Comparison of ENCODE assay signal across 20 cellular contexts in genomic region chr11:31768744-31769143, GRCh38. TPM values are rescaled to one million over a fixed set of nuclear protein-coding genes. Genes with fewer than 3 reads are reported as not detected.
DNase-seq lines count a peak whose midpoint lies in the region; ATAC-seq and TF ChIP-seq lines count a peak whose summit lies in the region.
"Had no signal": no experiment of that assay in that cellular context is flagged by ENCODE, and none has a peak within 500 bp of the region (broad histone marks: within the 10 kb centered on the region; RNA-seq: fewer than 3 reads in every experiment).

No MANE protein-coding gene starts in this region.

- ATAC-seq in psoas muscle (peak in 3 of 4 donors; percentile 62 to 80 (median 72)), GM21717 (IDR thresholded peaks at IDR 0.05; ENCODE audit: unreplicated experiment) (no peak)
- ATAC-seq in effector memory CD8-positive, alpha-beta T cell (replicated peaks) = no peak
- ATAC-seq: HCT116, PC-3 had no signal

- no peak overlapping the region for H3K27ac Mint-ChIP-seq in effector memory CD8-positive, alpha-beta T cell
- H3K27ac Mint-ChIP-seq: CD14-positive monocyte had no signal

- peak; percentile 5 for DNase-seq in NCI-H1092 treated with DMSO at 0.1 percent for 48 hours (lab: John Stamatoyannopoulos, UW)
- DNase-seq in NCI-H1092 (lab: John Stamatoyannopoulos, UW) = no peak
- DNase-seq in astrocyte of the hippocampus (ENCODE audit: low read depth, low spot score) = peak; percentile 33
- DNase-seq in globus pallidus (ENCODE audit: low spot score) = peak; percentile 65
- DNase-seq in psoas muscle = no peak
- no peak for DNase-seq in effector memory CD8-positive, alpha-beta T cell
- DNase-seq in NCI-H2196 treated with DMSO at 0.1 percent for 48 hours (lab: John Stamatoyannopoulos, UW; ENCODE audit: unreplicated experiment) = no peak
- DNase-seq: AML-193, DMS79 treated with DMSO at 0.1 percent for 48 hours, GM23248, MM.1S, NCI-H1930, NCI-H345, NCI-H526 treated with DMSO at 0.1 percent for 48 hours, PC-3 had no signal

- H3K4me3 Mint-ChIP-seq in effector memory CD8-positive, alpha-beta T cell = no peak overlapping the region
- H3K4me3 Mint-ChIP-seq: CD14-positive monocyte had no signal

- intact Hi-C loops in psoas muscle (cut with DNase I) = no loop called here

- no peaks in the 10 kb centered on the region for H3K27me3 ChIP-seq in psoas muscle (ENCODE audit: insufficient read depth in 3 of 3, low read length in 2 of 3)

- no peaks in the 10 kb centered on the region for H3K27me3 Mint-ChIP-seq in effector memory CD8-positive, alpha-beta T cell

- no peaks in the 10 kb centered on the region for H3K36me3 Mint-ChIP-seq in effector memory CD8-positive, alpha-beta T cell (ENCODE audit: insufficient read depth)

- no peak for TF ChIP-seq CTCF in psoas muscle (IDR thresholded peaks at IDR 0.05)

- peaks cover 13% of the 10 kb centered on the region for H3K4me1 ChIP-seq in psoas muscle

- no peaks in the 10 kb centered on the region for H3K36me3 ChIP-seq in psoas muscle (ENCODE audit: insufficient read depth in 1 of 2, low read depth in 1 of 2)

- no peaks in the 10 kb centered on the region for H3K9me3 Mint-ChIP-seq in effector memory CD8-positive, alpha-beta T cell
- H3K9me3 Mint-ChIP-seq: CD14-positive monocyte had no signal

- 33 to 54% (median 36%) methylated on average over 5 of the region's 5 CpGs for WGBS in psoas muscle, 3 donors

- no peak overlapping the region for H3K4me3 ChIP-seq in psoas muscle
- H3K4me3 ChIP-seq: GM23248 had no signal

- H3K4me1 Mint-ChIP-seq in effector memory CD8-positive, alpha-beta T cell (ENCODE audit: low read depth in 2 of 2) = no peaks in the 10 kb centered on the region
- H3K4me1 Mint-ChIP-seq: CD14-positive monocyte had no signal

- peak overlapping the region; percentile 5 for H3K27ac ChIP-seq in psoas muscle
- H3K27ac ChIP-seq: 22Rv1, GM23248, RWPE1 had no signal

- H3K9me3 ChIP-seq in psoas muscle = no peaks in the 10 kb centered on the region

RNA-seq across cellular contexts. Expression of gene PAX6, which starts 42.4 kb away (rescaled TPM):
- under 1 TPM in 1 of 4 donors, not detected in 3; 0.75 TPM for total RNA-seq in psoas muscle
- not detected for polyA plus RNA-seq in psoas muscle
- total RNA-seq: GM23248 had no signal
- polyA plus RNA-seq: CD14-positive monocyte had no signal

Comparison
In these comparisons a context has a peak if more than half of its experiments do, and no peak if none do; other contexts are left out.
1. DNase-seq: peak in NCI-H1092 treated with DMSO at 0.1 percent for 48 hours (single experiment), astrocyte of the hippocampus (single experiment) and globus pallidus (single experiment); none in NCI-H1092 (single experiment), psoas muscle (0 of 2), effector memory CD8-positive, alpha-beta T cell (0 of 3) and NCI-H2196 treated with DMSO at 0.1 percent for 48 hours (single experiment).
2. ATAC-seq: peak in psoas muscle (3 of 4); none in effector memory CD8-positive, alpha-beta T cell (single experiment) and GM21717 (single experiment).